In genomic region chr19:10231624-10232228, GRCh38 we compare ENCODE assay signal across 1 cellular context.
TF ChIP-seq lines count a peak whose summit lies in the region.

No MANE protein-coding gene starts in this region.

TF ChIP-seq in endothelial cell of umbilical vein, 7 proteins besides CTCF, POLR2A, EP300 and RAD21:
- no peak for TF ChIP-seq FOS (IDR thresholded peaks at IDR 0.05; ENCODE audit: borderline replicate concordance, insufficient read depth, low read length)
- TF ChIP-seq MYC (IDR thresholded peaks at IDR 0.05; ENCODE audit: low read depth, low read length) = no peak
- no peak for TF ChIP-seq POLR2AphosphoS5 (IDR thresholded peaks at IDR 0.05; ENCODE audit: insufficient read depth, low read depth, low read length)
- TF ChIP-seq GATA2 (IDR thresholded peaks at IDR 0.05; ENCODE audit: insufficient read depth, insufficient read length, low read depth, low read length) = no peak
- TF ChIP-seq JUN (IDR thresholded peaks at IDR 0.05; ENCODE audit: borderline replicate concordance, insufficient read depth, insufficient read length, low read depth) = no peak
- no peak for TF ChIP-seq MAX (IDR thresholded peaks at IDR 0.05; ENCODE audit: insufficient read depth, insufficient read length)
